8 cellular contexts compared by ENCODE assay signal in the genomic region with DNA sequence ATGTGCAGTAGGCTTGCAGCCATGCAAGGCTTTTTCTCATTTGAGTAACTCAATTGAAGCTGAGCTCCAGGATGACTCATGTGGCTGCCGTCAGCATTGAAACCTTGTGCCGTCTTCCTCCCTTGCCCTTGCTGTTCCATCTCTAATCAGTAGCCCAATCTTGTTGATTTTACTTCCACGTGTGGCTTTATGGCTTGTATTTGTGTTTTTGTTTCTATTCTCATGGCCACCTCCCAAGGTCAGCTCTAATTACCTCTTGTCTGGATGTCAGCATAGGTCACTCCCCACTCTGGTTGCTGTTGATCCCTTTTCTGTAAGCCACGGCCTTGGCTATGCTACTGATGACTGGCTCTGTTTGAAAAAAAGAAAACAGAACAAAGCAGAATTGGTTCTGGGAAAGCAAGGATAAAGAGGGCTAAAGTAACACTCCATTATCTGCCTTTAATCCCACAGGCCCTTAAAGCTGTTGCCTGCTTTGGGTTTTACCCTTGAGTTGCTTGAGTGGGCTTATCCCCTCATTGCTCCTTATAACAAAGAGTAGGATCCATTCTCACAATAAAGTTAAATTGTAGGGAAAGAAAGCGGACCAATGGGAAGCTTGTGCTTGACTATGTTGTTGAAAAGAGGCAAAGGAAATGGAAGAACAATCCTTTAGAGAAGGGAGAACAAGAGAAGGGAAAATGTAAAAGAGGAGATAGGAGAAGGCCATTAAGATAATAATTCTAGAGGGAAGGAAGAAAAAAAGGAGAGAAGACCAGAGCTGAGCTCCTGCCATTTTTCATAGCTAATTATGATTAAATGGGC.
DNase-seq lines count a peak whose midpoint lies in the region; ATAC-seq and TF ChIP-seq lines count a peak whose summit lies in the region.

No MANE protein-coding gene starts in this region.

- H3K27me3 ChIP-seq in SJCRH30: no peaks in the 10 kb centered on the region

- ATAC-seq in left ventricle myocardium superior: peak; percentile 47

- H3K4me3 ChIP-seq in HFF-Myc (replicated peaks; ENCODE audit: low read depth, low read length) (no peak overlapping the region), SJCRH30 (peak overlapping the region; percentile 19)

- H3K4me1 ChIP-seq in SJCRH30: peaks cover 14% of the 10 kb centered on the region; the same call in 1 of the 2 replicates

- no peaks in the 10 kb centered on the region for H3K36me3 ChIP-seq in SJCRH30

- H3K27ac ChIP-seq in SJCRH30: peak overlapping the region; percentile 24; the same call in 1 of the 2 replicates

- intact Hi-C loops in left ventricle myocardium superior (cut with micrococcal nuclease): no loop called here
- intact Hi-C loops in posterior vena cava (cut with DNase I): loop anchor here in 1 of 2 donors (10.0 kb wide), 1 partner anchor 93 kb away; no protein-coding TSS in a partner anchor

- peak; percentile 93 for DNase-seq in AG09319 (ENCODE audit: extremely low read depth, low read depth)
- DNase-seq in HFF-Myc (ENCODE audit: extremely low read depth, low read depth): peak; percentile 46
- DNase-seq in SJCRH30: peak; percentile 29 to 53
- DNase-seq in left ventricle myocardium superior: no peak
- no peak for DNase-seq in NCI-H2081 (lab: John Stamatoyannopoulos, UW)
- no peak for DNase-seq in inferior parietal cortex (ENCODE audit: extremely low spot score)
- DNase-seq in CD1c-positive myeloid dendritic cell (ENCODE audit: extremely low spot score): no peak
- DNase-seq in posterior vena cava (ENCODE audit: low spot score): no peak

- H3K9me3 ChIP-seq in SJCRH30 (replicated peaks): no peaks in the 10 kb centered on the region

- TF ChIP-seq CTCF in AG09319 (IDR thresholded peaks at IDR 0.05; ENCODE audit: low read depth, low read length) (no peak), HFF-Myc (IDR thresholded peaks at IDR 0.05; ENCODE audit: low read depth, low read length, missing control alignments) (no peak)

Comparison
In these comparisons a context has a peak if more than half of its experiments do, and no peak if none do; other contexts are left out.
1. DNase-seq: peak in AG09319 (single experiment), HFF-Myc (single experiment) and SJCRH30 (2 of 2); none in left ventricle myocardium superior (single experiment), NCI-H2081 (0 of 2), inferior parietal cortex (single experiment), CD1c-positive myeloid dendritic cell (single experiment) and posterior vena cava (single experiment).